ENCODE assay signal across 8 cellular contexts in the genomic region with DNA sequence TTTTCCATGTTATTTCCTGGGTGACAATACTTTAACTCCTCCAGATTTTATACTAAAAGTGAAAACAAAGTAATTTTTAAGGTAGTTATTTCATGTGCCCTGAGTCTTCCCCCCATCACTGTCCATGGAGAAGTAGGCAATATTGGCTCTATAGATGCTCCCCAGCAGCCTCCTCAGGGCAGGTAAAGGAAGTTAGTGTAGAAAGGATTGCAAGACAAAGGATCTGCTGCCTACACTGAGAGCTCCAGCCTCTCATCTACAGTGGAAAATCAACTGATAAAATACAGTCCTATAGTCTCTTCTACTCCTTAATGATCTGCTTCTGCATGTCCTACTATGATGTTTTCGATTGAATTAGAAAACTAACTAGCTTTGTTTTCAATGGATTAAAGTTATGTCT. TPM values are rescaled to one million over a fixed set of nuclear protein-coding genes. Genes with fewer than 3 reads are reported as not detected.
"Had no signal": no experiment of that assay in that cellular context is flagged by ENCODE, and none has a peak within 500 bp of the region (broad histone marks: within the 10 kb centered on the region; RNA-seq: fewer than 3 reads in every experiment).

No MANE protein-coding gene starts in this region.

- H3K27ac Mint-ChIP-seq: H9, HFFc6 had no signal

- H3K4me1 ChIP-seq: HAP-1 had no signal

- DNase-seq: GM23248, GOT3, H7, H9, HCEC 1CT, HFFc6 had no signal

- H3K4me3 ChIP-seq: GM23248, HAP-1 had no signal

- ATAC-seq: HCT116 had no signal

- H3K36me3 ChIP-seq: HAP-1 had no signal

- H3K27ac ChIP-seq: GM23248 had no signal

- H3K9me3 Mint-ChIP-seq: HFFc6 had no signal

- H3K4me3 Mint-ChIP-seq: H9, HFFc6 had no signal

- H2AFZ ChIP-seq: GM23248 had no signal

RNA-seq across cellular contexts. Expression of a gene that starts 8.5 kb away (rescaled TPM):
- total RNA-seq: GM23248, HFFc6 had no signal
- polyA plus RNA-seq: GM23248 had no signal
